Comparison of ENCODE assay signal across 27 cellular contexts in genomic region chr2:66377832-66378231, GRCh38.
"Had no signal": no experiment of that assay in that cellular context is flagged by ENCODE, and none has a peak within 500 bp of the region (broad histone marks: within the 10 kb centered on the region; RNA-seq: fewer than 3 reads in every experiment).

No MANE protein-coding gene starts in this region.

- H3K36me3 ChIP-seq: colonic mucosa, esophagus muscularis mucosa, esophagus squamous epithelium, gastrocnemius medialis, gastroesophageal sphincter, heart left ventricle, heart right ventricle had no signal

- DNase-seq: colonic mucosa; cortex of kidney; dermis blood vessel endothelial cell; dorsolateral prefrontal cortex; effector CD4-positive, alpha-beta T cell; effector CD8-positive, alpha-beta T cell; effector memory CD4-positive, alpha-beta T cell; effector memory CD8-positive, alpha-beta T cell; endodermal cell; erythroblast; esophagus squamous epithelium; foreskin fibroblast; foreskin keratinocyte; foreskin melanocyte; gastrocnemius medialis; glutamatergic neuron; heart left ventricle; heart right ventricle had no signal

- H3K27ac ChIP-seq: colonic mucosa, coronary artery, dorsolateral prefrontal cortex, epithelial cell of prostate, esophagus muscularis mucosa, esophagus squamous epithelium, foreskin keratinocyte, gastrocnemius medialis, gastroesophageal sphincter, heart left ventricle, heart right ventricle had no signal

- H3K4me3 ChIP-seq: colonic mucosa, coronary artery, dorsolateral prefrontal cortex, esophagus muscularis mucosa, esophagus squamous epithelium, gastrocnemius medialis, gastroesophageal sphincter, heart left ventricle, heart right ventricle had no signal

- H3K9me3 ChIP-seq: colonic mucosa, esophagus muscularis mucosa, esophagus squamous epithelium, gastrocnemius medialis, gastroesophageal sphincter, heart left ventricle, heart right ventricle had no signal

- FAIRE-seq: colon, endometrium, endothelial cell of umbilical vein, frontal cortex had no signal

- ATAC-seq: effector memory CD8-positive, alpha-beta T cell; esophagus mucosa; foreskin keratinocyte; gastrocnemius medialis; gastroesophageal sphincter; heart left ventricle; heart right ventricle had no signal

- H3K27me3 ChIP-seq: colonic mucosa, esophagus muscularis mucosa, esophagus squamous epithelium, foreskin keratinocyte, gastroesophageal sphincter had no signal

- H3K4me1 ChIP-seq: colonic mucosa, esophagus muscularis mucosa, esophagus squamous epithelium, foreskin keratinocyte, gastrocnemius medialis, gastroesophageal sphincter, heart left ventricle, heart right ventricle had no signal
